Comparison of ENCODE assay signal across 1 cellular context in genomic region chr5:41420509-41421067, GRCh38.
TF ChIP-seq lines count a peak whose summit lies in the region.

No MANE protein-coding gene starts in this region.

TF ChIP-seq in K562, 482 proteins besides CTCF, POLR2A, EP300 and RAD21 (continued from another document):
- TF ChIP-seq CBFB (CRISPR knock-in tag; IDR thresholded peaks at IDR 0.05) (no peak), ZNF436 (CRISPR knock-in tag; IDR thresholded peaks at IDR 0.05) (no peak), NCOR1 (IDR thresholded peaks at IDR 0.05) (no peak), SETDB1 (IDR thresholded peaks at IDR 0.05; ENCODE audit: low read length) (no peak), ZNF316 (IDR thresholded peaks at IDR 0.05) (peak; percentile 54; the same call in 1 of the 2 replicates), KAT2B (IDR thresholded peaks at IDR 0.05; ENCODE audit: low read depth, low read length) (no peak), CLOCK (CRISPR knock-in tag; IDR thresholded peaks at IDR 0.05; ENCODE audit: borderline replicate concordance) (no peak), MAFK (IDR thresholded peaks at IDR 0.05; ENCODE audit: low read length) (peak; percentile 33; the same call in 1 of the 2 replicates), TFE3 (CRISPR knock-in tag; IDR thresholded peaks at IDR 0.05) (peak; percentile 15; the same call in 1 of the 2 replicates), MAFG (tag; conservative IDR thresholded peaks at IDR 0.05) (0 out of 2 replicates have a peak, but pooled peaks have one; percentile 30)
